ENCODE assay signal across 9 cellular contexts in the genomic region with DNA sequence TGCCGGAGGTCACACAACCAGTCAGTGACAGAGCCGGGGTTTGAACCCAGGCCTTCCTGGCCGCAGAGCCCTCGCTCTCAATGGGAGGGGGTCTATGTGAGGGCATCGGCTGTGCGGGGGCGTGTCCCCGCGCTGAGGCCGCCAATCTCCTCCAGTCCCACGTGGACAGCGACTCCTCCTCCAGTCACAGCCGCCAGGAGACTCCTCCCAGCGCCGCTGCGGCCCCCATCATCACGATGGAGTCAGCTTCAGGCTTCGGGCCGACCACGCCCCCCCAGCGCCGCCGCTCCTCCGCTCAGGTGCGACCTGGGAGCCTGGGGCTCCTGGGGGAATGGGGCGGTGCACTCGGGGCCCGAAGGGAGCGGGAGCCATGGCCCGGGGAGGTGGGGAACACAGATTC. TPM values are rescaled to one million over a fixed set of nuclear protein-coding genes. Genes with fewer than 3 reads are reported as not detected.
DNase-seq lines count a peak whose midpoint lies in the region; ATAC-seq and TF ChIP-seq lines count a peak whose summit lies in the region.
"Had no signal": no experiment of that assay in that cellular context is flagged by ENCODE, and none has a peak within 500 bp of the region (broad histone marks: within the 10 kb centered on the region; RNA-seq: fewer than 3 reads in every experiment).

No MANE protein-coding gene starts in this region.

- peaks cover 61% of the 10 kb centered on the region for H3K27me3 ChIP-seq in left ventricle myocardium inferior (ENCODE audit: low read depth)

- ATAC-seq in naive thymus-derived CD8-positive, alpha-beta T cell = peak; percentile 69 to 73
- ATAC-seq in GM19455 (IDR thresholded peaks at IDR 0.05; ENCODE audit: unreplicated experiment) (no peak), omental fat pad (ENCODE audit: low FRiP score) (no peak), GM21786 (IDR thresholded peaks at IDR 0.05; ENCODE audit: unreplicated experiment) (no peak)

- intact Hi-C loops in left ventricle myocardium inferior (cut with micrococcal nuclease) = no loop called here

- POLR2A ChIA-PET in naive thymus-derived CD8-positive, alpha-beta T cell (lab: Charles Lee) = interaction anchor here (0.5 to 3.8 kb wide), 6 partner anchors 9 to 519 kb away, joined by 4 to 34 read pairs (median 7); partner anchors contain the start of genes FAM98C and PSMD8

- TF ChIP-seq CTCF in left ventricle myocardium inferior (IDR thresholded peaks at IDR 0.05; ENCODE audit: borderline replicate concordance) (no peak), omental fat pad (IDR thresholded peaks at IDR 0.05) (no peak)

- no peaks in the 10 kb centered on the region for H3K36me3 ChIP-seq in left ventricle myocardium inferior

- H3K27me3 Mint-ChIP-seq in naive thymus-derived CD8-positive, alpha-beta T cell = peaks cover 0 to 26% (median 5%) of the 10 kb centered on the region in 5 donors

- peak; percentile 40 for DNase-seq in AG20443 (ENCODE audit: low spot score)
- peak; percentile 49 for DNase-seq in T-helper 9 cell
- DNase-seq in astrocyte of the hippocampus (ENCODE audit: low read depth, low spot score) = peak; percentile 54
- DNase-seq in naive thymus-derived CD8-positive, alpha-beta T cell = peak; percentile 35 to 85 (median 60)
- no peak for DNase-seq in left ventricle myocardium inferior
- no peak for DNase-seq in omental fat pad (ENCODE audit: low spot score)

- no peaks in the 10 kb centered on the region for H3K9me3 ChIP-seq in left ventricle myocardium inferior (replicated peaks)

- no peak overlapping the region for H3K27ac ChIP-seq in left ventricle myocardium inferior (replicated peaks)

- H3K27ac Mint-ChIP-seq in naive thymus-derived CD8-positive, alpha-beta T cell = peak overlapping the region in 6 of 10 donors; percentile 69 to 88 (median 85)

- H3K9me3 Mint-ChIP-seq in naive thymus-derived CD8-positive, alpha-beta T cell = no peaks in the 10 kb centered on the region

- peaks cover 11 to 24% (median 20%) of the 10 kb centered on the region in 4 donors for H3K4me1 Mint-ChIP-seq in naive thymus-derived CD8-positive, alpha-beta T cell

- H3K4me1 ChIP-seq in left ventricle myocardium inferior = peaks cover 6% of the 10 kb centered on the region

- no peak overlapping the region for H3K4me3 ChIP-seq in left ventricle myocardium inferior

- no peaks in the 10 kb centered on the region for H3K36me3 Mint-ChIP-seq in naive thymus-derived CD8-positive, alpha-beta T cell

- peak overlapping the region; percentile 56 to 86 (median 77) for H3K4me3 Mint-ChIP-seq in naive thymus-derived CD8-positive, alpha-beta T cell

RNA-seq across cellular contexts. Expression of gene SPRED3, which starts 6.0 kb away (rescaled TPM):
- total RNA-seq in naive thymus-derived CD8-positive, alpha-beta T cell = 1 to 10 TPM; 1.8 to 2.6 TPM
- polyA plus RNA-seq in naive thymus-derived CD8-positive, alpha-beta T cell = under 1 TPM in 2 of 3 donors, not detected in 1; 0.02 to 0.16 TPM
- total RNA-seq in left ventricle myocardium inferior (0.71 TPM), omental fat pad (under 1 TPM in 3 of 4 donors, not detected in 1; 0.44 to 0.93 (median 0.84) TPM)

RNA-seq across cellular contexts. Expression of gene GGN, which starts 6.7 kb away (rescaled TPM):
- not detected for total RNA-seq in naive thymus-derived CD8-positive, alpha-beta T cell
- polyA plus RNA-seq in naive thymus-derived CD8-positive, alpha-beta T cell = not detected
- total RNA-seq in left ventricle myocardium inferior (not detected), omental fat pad (not detected)

RNA-seq across cellular contexts. Expression of gene FAM98C, which starts 8.4 kb away (rescaled TPM):
- 10 to 100 TPM; 39.6 to 45.0 TPM for total RNA-seq in naive thymus-derived CD8-positive, alpha-beta T cell
- polyA plus RNA-seq in naive thymus-derived CD8-positive, alpha-beta T cell = 10 to 100 TPM; 12.6 to 15.5 (median 15.4) TPM
- total RNA-seq in left ventricle myocardium inferior (11.5 TPM), omental fat pad (10 to 100 TPM in 3 of 4 donors, 1 to 10 TPM in 1; 7.4 to 22.7 (median 10.6) TPM)

RNA-seq across cellular contexts. Expression of gene PSMD8, which starts 20.1 kb away (rescaled TPM):
- 10 to 100 TPM; 73.8 to 80.7 TPM for total RNA-seq in naive thymus-derived CD8-positive, alpha-beta T cell
- polyA plus RNA-seq in naive thymus-derived CD8-positive, alpha-beta T cell = 100 to 1,000 TPM; 137 to 139 (median 137) TPM
- total RNA-seq in left ventricle myocardium inferior (349 TPM), omental fat pad (100 to 1,000 TPM; 177 to 505 (median 425) TPM)

RNA-seq across cellular contexts. Expression of gene RASGRP4, which starts 31.5 kb away (rescaled TPM):
- not detected for total RNA-seq in naive thymus-derived CD8-positive, alpha-beta T cell
- polyA plus RNA-seq in naive thymus-derived CD8-positive, alpha-beta T cell = under 1 TPM in 1 of 3 donors, not detected in 2; 0.07 TPM
- 1.5 TPM for total RNA-seq in left ventricle myocardium inferior
- 10 to 100 TPM in 2 of 4 donors, 1 to 10 TPM in 2; 5.8 to 27.6 (median 8.9) TPM for total RNA-seq in omental fat pad
- polyA plus RNA-seq: BJ had no signal

Comparison
In these comparisons a context has a peak if more than half of its experiments do, and no peak if none do; other contexts are left out.
1. DNase-seq: peak in AG20443 (single experiment), T-helper 9 cell (single experiment), astrocyte of the hippocampus (single experiment) and naive thymus-derived CD8-positive, alpha-beta T cell (10 of 10); none in left ventricle myocardium inferior (single experiment) and omental fat pad (single experiment).
2. ATAC-seq: peak in naive thymus-derived CD8-positive, alpha-beta T cell (2 of 2); none in GM19455 (single experiment), omental fat pad (single experiment) and GM21786 (single experiment).